1 cellular context compared by ENCODE assay signal in the genomic region with DNA sequence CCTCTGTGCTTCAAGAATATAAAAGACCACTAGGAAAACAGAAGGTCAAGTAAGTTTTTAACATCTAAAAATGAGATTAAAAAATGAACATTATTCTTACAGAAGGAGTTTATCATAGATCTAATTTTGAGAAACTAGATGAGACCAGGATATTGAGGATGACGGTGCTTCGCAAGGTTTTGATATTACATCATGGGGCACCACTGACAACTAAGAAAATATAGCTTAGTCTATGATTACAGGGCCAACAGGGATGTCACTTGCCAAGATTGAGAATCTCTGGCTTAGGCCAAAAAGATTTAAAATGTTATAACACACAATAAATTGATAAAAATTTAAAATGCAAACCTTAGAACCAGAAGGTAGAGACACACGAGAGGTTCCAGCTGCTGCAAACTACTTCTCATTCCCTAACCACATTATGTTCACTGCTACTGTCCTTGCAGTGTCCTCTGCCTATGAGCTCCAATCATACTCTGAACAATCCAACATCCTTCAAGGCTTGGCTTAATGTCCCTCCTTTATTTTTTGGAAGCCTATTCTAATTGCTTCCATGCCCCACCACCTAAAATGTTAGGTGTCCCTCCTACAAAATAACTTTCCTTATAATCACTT.
TF ChIP-seq lines count a peak whose summit lies in the region.

No MANE protein-coding gene starts in this region.

TF ChIP-seq in K562, 482 proteins besides CTCF, POLR2A, EP300 and RAD21:
- TF ChIP-seq, protein P1, sequence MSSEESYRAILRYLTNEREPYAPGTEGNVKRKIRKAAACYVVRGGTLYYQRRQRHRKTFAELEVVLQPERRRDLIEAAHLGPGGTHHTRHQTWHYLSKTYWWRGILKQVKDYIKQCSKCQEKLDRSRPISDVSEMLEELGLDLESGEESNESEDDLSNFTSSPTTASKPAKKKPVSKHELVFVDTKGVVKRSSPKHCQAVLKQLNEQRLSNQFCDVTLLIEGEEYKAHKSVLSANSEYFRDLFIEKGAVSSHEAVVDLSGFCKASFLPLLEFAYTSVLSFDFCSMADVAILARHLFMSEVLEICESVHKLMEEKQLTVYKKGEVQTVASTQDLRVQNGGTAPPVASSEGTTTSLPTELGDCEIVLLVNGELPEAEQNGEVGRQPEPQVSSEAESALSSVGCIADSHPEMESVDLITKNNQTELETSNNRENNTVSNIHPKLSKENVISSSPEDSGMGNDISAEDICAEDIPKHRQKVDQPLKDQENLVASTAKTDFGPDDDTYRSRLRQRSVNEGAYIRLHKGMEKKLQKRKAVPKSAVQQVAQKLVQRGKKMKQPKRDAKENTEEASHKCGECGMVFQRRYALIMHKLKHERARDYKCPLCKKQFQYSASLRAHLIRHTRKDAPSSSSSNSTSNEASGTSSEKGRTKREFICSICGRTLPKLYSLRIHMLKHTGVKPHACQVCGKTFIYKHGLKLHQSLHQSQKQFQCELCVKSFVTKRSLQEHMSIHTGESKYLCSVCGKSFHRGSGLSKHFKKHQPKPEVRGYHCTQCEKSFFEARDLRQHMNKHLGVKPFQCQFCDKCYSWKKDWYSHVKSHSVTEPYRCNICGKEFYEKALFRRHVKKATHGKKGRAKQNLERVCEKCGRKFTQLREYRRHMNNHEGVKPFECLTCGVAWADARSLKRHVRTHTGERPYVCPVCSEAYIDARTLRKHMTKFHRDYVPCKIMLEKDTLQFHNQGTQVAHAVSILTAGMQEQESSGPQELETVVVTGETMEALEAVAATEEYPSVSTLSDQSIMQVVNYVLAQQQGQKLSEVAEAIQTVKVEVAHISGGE (CRISPR knock-in tag; IDR thresholded peaks at IDR 0.05) = peak in 1 of 3 experiments; percentile 45; a peak in 2 of 6 replicates
- TF ChIP-seq EWSR1 (IDR thresholded peaks at IDR 0.05; ENCODE audit: borderline replicate concordance, low read depth, partially characterized antibody) = peak; percentile 57
- no peak for TF ChIP-seq MCM7 (IDR thresholded peaks at IDR 0.05)
